15 cellular contexts compared by ENCODE assay signal in genomic region chr16:82888616-82889015, GRCh38.
DNase-seq lines count a peak whose midpoint lies in the region; ATAC-seq, FAIRE-seq and TF ChIP-seq lines count a peak whose summit lies in the region.
"Had no signal": no experiment of that assay in that cellular context is flagged by ENCODE, and none has a peak within 500 bp of the region (broad histone marks: within the 10 kb centered on the region; RNA-seq: fewer than 3 reads in every experiment).

No MANE protein-coding gene starts in this region.

- no peak overlapping the region for H3K4me3 Mint-ChIP-seq in naive thymus-derived CD8-positive, alpha-beta T cell
- H3K4me3 Mint-ChIP-seq in WTC11, result no peak overlapping the region
- H3K4me3 Mint-ChIP-seq: activated naive CD8-positive, alpha-beta T cell; naive B cell had no signal

- H3K36me3 Mint-ChIP-seq in naive thymus-derived CD8-positive, alpha-beta T cell, result no peaks in the 10 kb centered on the region
- H3K36me3 Mint-ChIP-seq in WTC11, result no peaks in the 10 kb centered on the region
- H3K36me3 Mint-ChIP-seq: activated naive CD8-positive, alpha-beta T cell; naive B cell had no signal

- H3K9me3 ChIP-seq in HEK293 (ENCODE audit: control insufficient read depth, insufficient read depth, low read depth, low read length), result no peaks in the 10 kb centered on the region
- H3K9me3 ChIP-seq in adipocyte (ENCODE audit: control insufficient read depth, low read length), result no peaks in the 10 kb centered on the region
- no peaks in the 10 kb centered on the region for H3K9me3 ChIP-seq in small intestine (ENCODE audit: control insufficient read depth, low read depth)
- H3K9me3 ChIP-seq in spleen, result no peaks in the 10 kb centered on the region
- H3K9me3 ChIP-seq: Caco-2, suprapubic skin had no signal

- ATAC-seq in naive thymus-derived CD8-positive, alpha-beta T cell, result no peak
- ATAC-seq in WTC11, result no peak
- ATAC-seq: K562 had no signal

- H3K36me3 ChIP-seq in HEK293 (ENCODE audit: control insufficient read depth in 2 of 2, insufficient read depth in 1 of 2, low read length in 2 of 2), result no peaks in the 10 kb centered on the region
- no peaks in the 10 kb centered on the region for H3K36me3 ChIP-seq in adipocyte (ENCODE audit: control insufficient read depth, insufficient read depth, low read length, severe bottlenecking)
- no peaks in the 10 kb centered on the region for H3K36me3 ChIP-seq in small intestine (ENCODE audit: control insufficient read depth in 2 of 2, insufficient read depth in 2 of 2, low read length in 2 of 2)
- no peaks in the 10 kb centered on the region for H3K36me3 ChIP-seq in spleen
- H3K36me3 ChIP-seq: suprapubic skin had no signal

- no peak overlapping the region for H3K4me3 ChIP-seq in HEK293 (ENCODE audit: low read depth, low read length)
- no peak overlapping the region for H3K4me3 ChIP-seq in adipocyte (ENCODE audit: low read length)
- no peak overlapping the region for H3K4me3 ChIP-seq in foreskin fibroblast (ENCODE audit: low read depth in 1 of 2, low read length in 2 of 2)
- no peak overlapping the region for H3K4me3 ChIP-seq in small intestine (ENCODE audit: low read depth in 1 of 2, low read length in 2 of 2)
- H3K4me3 ChIP-seq in spleen, result no peak overlapping the region
- H3K4me3 ChIP-seq: coronary artery, K562, suprapubic skin had no signal

- peaks cover 0 to 4% (median 0%) of the 10 kb centered on the region in 4 donors for H3K4me1 Mint-ChIP-seq in naive thymus-derived CD8-positive, alpha-beta T cell
- H3K4me1 Mint-ChIP-seq in WTC11, result peaks cover 24% of the 10 kb centered on the region

- intact Hi-C loops in spleen (cut with DNase I; ENCODE audit: low total_unique reads), result no loop called here

- peaks cover 0 to 2% (median 0%) of the 10 kb centered on the region in 9 donors for H3K9me3 Mint-ChIP-seq in naive thymus-derived CD8-positive, alpha-beta T cell
- H3K9me3 Mint-ChIP-seq in WTC11, result no peaks in the 10 kb centered on the region

- 18 to 37% (median 34%) methylated on average over 4 of the region's 4 CpGs for WGBS in small intestine, 3 donors
- WGBS in spleen, 5 donors, result 33 to 52% (median 35%) methylated on average over 4 of the region's 4 CpGs

- DNase-seq in adipocyte (ENCODE audit: low read depth), result peak; percentile 92
- DNase-seq in foreskin fibroblast, result peak; percentile 66 to 75
- peak; percentile 64 for DNase-seq in small intestine
- DNase-seq in naive thymus-derived CD8-positive, alpha-beta T cell, result no peak
- DNase-seq in spleen, result no peak
- DNase-seq in WTC11 (ENCODE audit: low spot score), result no peak
- DNase-seq: Caco-2, naive B cell, NCI-H1930 had no signal

- POLR2A ChIA-PET in HEK293 (lab: Yijun Ruan, JAX), result interaction anchor here (1.3 kb wide), 1 partner anchor 49 kb away, joined by 4 read pairs; no protein-coding TSS in a partner anchor
- POLR2A ChIA-PET in naive thymus-derived CD8-positive, alpha-beta T cell (lab: Charles Lee), result no interaction called here
- POLR2A ChIA-PET in WTC11 (lab: Charles Lee), result no interaction called here

- FAIRE-seq in small intestine (lab: Jason Lieb, UNC), result no peak
- FAIRE-seq: K562, keratinocyte had no signal

- TF ChIP-seq CTCF in HEK293 (tag by site-specific recombination; IDR thresholded peaks at IDR 0.05), result no peak
- no peak for TF ChIP-seq CTCF in foreskin fibroblast (IDR thresholded peaks at IDR 0.05; ENCODE audit: low read depth, low read length)
- no peak for TF ChIP-seq CTCF in spleen (IDR thresholded peaks at IDR 0.05 in 8 of 11, conservative IDR thresholded peaks at IDR 0.05 in 3 of 11)
- TF ChIP-seq CTCF in WTC11 (IDR thresholded peaks at IDR 0.05), result no peak

- H3K27me3 Mint-ChIP-seq in naive thymus-derived CD8-positive, alpha-beta T cell, result peaks cover 3 to 8% (median 5%) of the 10 kb centered on the region in 5 donors
- no peaks in the 10 kb centered on the region for H3K27me3 Mint-ChIP-seq in WTC11 (ENCODE audit: low read depth)

- H3K9ac ChIP-seq in adipocyte (ENCODE audit: low read length), result no peak overlapping the region

- CTCF ChIA-PET in HEK293 (lab: Yijun Ruan, JAX) (no interaction called here), WTC11 (lab: Charles Lee) (interaction anchor here (0.9 kb wide), 1 partner anchor 257 kb away, joined by 3 read pairs; no protein-coding TSS in a partner anchor)

- H3K27me3 ChIP-seq in adipocyte (replicated peaks; ENCODE audit: control insufficient read depth, insufficient read depth, low read length), result no peaks in the 10 kb centered on the region
- H3K27me3 ChIP-seq in small intestine (ENCODE audit: control insufficient read depth in 2 of 2, insufficient read depth in 2 of 2, low read length in 2 of 2), result no peaks in the 10 kb centered on the region
- peaks cover 0 to 6% (median 0%) of the 10 kb centered on the region in 7 donors for H3K27me3 ChIP-seq in spleen (replicated peaks in 1 of 7)
- H3K27me3 ChIP-seq: suprapubic skin had no signal

- no peak for TF ChIP-seq POLR2A in spleen (IDR thresholded peaks at IDR 0.05)

- H3K4me1 ChIP-seq in HEK293 (ENCODE audit: control insufficient read depth, insufficient read depth, low read length) (peaks cover 9% of the 10 kb centered on the region), adipocyte (ENCODE audit: control insufficient read depth, insufficient read depth, low read length) (peaks cover 11% of the 10 kb centered on the region), small intestine (ENCODE audit: control insufficient read depth in 2 of 2, insufficient read depth in 1 of 2, low read depth in 1 of 2, low read length in 1 of 2) (no peaks in the 10 kb centered on the region), spleen (no peaks in the 10 kb centered on the region)
- H3K4me1 ChIP-seq: Caco-2 had no signal

- H3K27ac ChIP-seq in HEK293 (ENCODE audit: extremely low read depth, low read depth, low read length) (peak overlapping the region; percentile 52; the same call in 1 of the 2 replicates), small intestine (ENCODE audit: low read depth in 1 of 2, low read length in 1 of 2) (no peak overlapping the region), spleen (no peak overlapping the region)
- H3K27ac ChIP-seq: coronary artery, suprapubic skin had no signal

- H3K27ac Mint-ChIP-seq in naive thymus-derived CD8-positive, alpha-beta T cell, result no peak overlapping the region
- no peak overlapping the region for H3K27ac Mint-ChIP-seq in WTC11
- H3K27ac Mint-ChIP-seq: activated naive CD8-positive, alpha-beta T cell; naive B cell had no signal

TF ChIP-seq in HEK293, 187 proteins besides CTCF, POLR2A, EP300 and RAD21 (continues in another document):
- TF ChIP-seq MEIS1 (CRISPR knock-in tag; IDR thresholded peaks at IDR 0.05; ENCODE audit: borderline replicate concordance), result peak; percentile 78; the same call in 1 of the 2 replicates
- TF ChIP-seq ZFP37 (tag by site-specific recombination; IDR thresholded peaks at IDR 0.05), result no peak
- no peak for TF ChIP-seq ZNF561 (tag by site-specific recombination; IDR thresholded peaks at IDR 0.05; ENCODE audit: borderline replicate concordance)
- TF ChIP-seq ZNF513 (tag by site-specific recombination; IDR thresholded peaks at IDR 0.05), result no peak
- TF ChIP-seq TRIM28 (IDR thresholded peaks at IDR 0.05; ENCODE audit: borderline replicate concordance, low read length), result peak; percentile 97
- TF ChIP-seq SETDB1 (IDR thresholded peaks at IDR 0.05; ENCODE audit: insufficient read length, low read length), result peak; percentile 70
- no peak for TF ChIP-seq ZNF174 (tag by site-specific recombination; IDR thresholded peaks at IDR 0.05)
- TF ChIP-seq ZNF596 (tag by site-specific recombination; IDR thresholded peaks at IDR 0.05), result no peak
- no peak for TF ChIP-seq ZNF530 (tag by site-specific recombination; IDR thresholded peaks at IDR 0.05; ENCODE audit: low read depth)
- TF ChIP-seq ZNF610 (tag by site-specific recombination; IDR thresholded peaks at IDR 0.05; ENCODE audit: borderline replicate concordance), result no peak

TF ChIP-seq in WTC11, 78 proteins besides CTCF, POLR2A, EP300 and RAD21:
- TF ChIP-seq EMX1 (CRISPR knock-in tag; IDR thresholded peaks at IDR 0.05) (no peak), NFYB (CRISPR knock-in tag; conservative IDR thresholded peaks at IDR 0.05; ENCODE audit: low read depth) (no peak), USF2 (CRISPR knock-in tag; IDR thresholded peaks at IDR 0.05) (no peak), NR2C2 (CRISPR knock-in tag; IDR thresholded peaks at IDR 0.05) (no peak), E2F5 (CRISPR knock-in tag; IDR thresholded peaks at IDR 0.05) (no peak), NFATC4 (CRISPR knock-in tag; IDR thresholded peaks at IDR 0.05) (no peak), E2F1 (CRISPR knock-in tag; IDR thresholded peaks at IDR 0.05) (no peak)

Comparison
In these comparisons a context has a peak if more than half of its experiments do, and no peak if none do; other contexts are left out.
1. DNase-seq: peak in adipocyte (single experiment), foreskin fibroblast (2 of 2) and small intestine (single experiment); none in naive thymus-derived CD8-positive, alpha-beta T cell (0 of 10), spleen (single experiment) and WTC11 (single experiment).